36 cellular contexts compared by ENCODE assay signal in genomic region chr4:94970650-94971049, GRCh38.
"Had no signal": no experiment of that assay in that cellular context is flagged by ENCODE, and none has a peak within 500 bp of the region (broad histone marks: within the 10 kb centered on the region; RNA-seq: fewer than 3 reads in every experiment).

No MANE protein-coding gene starts in this region.

- H3K4me3 ChIP-seq: adrenal gland, body of pancreas, breast epithelium, cardiac muscle cell had no signal

- DNase-seq: activated B cell treated with CpG ODN at 0.5 μM for 24 hours; activated CD4-positive, alpha-beta memory T cell treated with anti-CD3 and anti-CD28 coated beads for 36 hours; activated CD4-positive, alpha-beta T cell treated with anti-CD3 and anti-CD28 coated beads for 4 hours; activated CD4-positive, alpha-beta T cell treated with anti-CD3 and anti-CD28 coated beads, Interleukin-2, amount 10 ng/mL, durations not matched to agents 24 days and 14 days; activated CD4-positive, alpha-beta T cell treated with anti-CD3 and anti-CD28 coated beads, Interleukin-2, amount 50 U/mL, for 1 hour; activated CD4-positive, alpha-beta T cell treated with anti-CD3 and anti-CD28 coated beads, Interleukin-2, amount 50 U/mL, for 4 hours; activated CD4-positive, CD25-positive, alpha-beta regulatory T cell treated with anti-CD3 and anti-CD28 coated beads, Interleukin-2, amount 50 U/mL, for 72 hours; activated CD8-positive, alpha-beta memory T cell treated with anti-CD3 and anti-CD28 coated beads, Interleukin-2, amount 50 U/mL, for 4 hours; activated CD8-positive, alpha-beta T cell treated with anti-CD3 and anti-CD28 coated beads for 36 hours; activated effector memory CD4-positive, alpha-beta T cell treated with anti-CD3 and anti-CD28 coated beads, Interleukin-2, amount 50 U/mL, for 16 hours; activated gamma-delta T cell treated with Interleukin-2 at 50 U/mL for 16 hours; activated naive CD4-positive, alpha-beta T cell; activated naive CD4-positive, alpha-beta T cell treated with anti-CD3 and anti-CD28 coated beads for 36 hours; activated naive CD4-positive, alpha-beta T cell treated with anti-CD3 and anti-CD28 coated beads, Interleukin-2, amount 50 U/mL, for 16 hours; activated naive CD8-positive, alpha-beta T cell treated with anti-CD3 and anti-CD28 coated beads for 36 hours; activated T-cell treated with anti-CD3 and anti-CD28 coated beads for 4 hours; activated T-cell treated with anti-CD3 and anti-CD28 coated beads, Interleukin-2, amount 50 U/mL, for 1 hour; activated T-cell treated with anti-CD3 and anti-CD28 coated beads, Interleukin-2, amount 50 U/mL, for 4 hours; activated T-cell treated with anti-CD3 and anti-CD28 coated beads, Interleukin-2, amount 50 U/mL, for 72 hours; adrenal gland; amniotic stem cell; aorta; body of pancreas; brain microvascular endothelial cell; caudate nucleus; cerebellar nuclear complex; T-helper 1 cell; T-helper 2 cell; T-helper 9 cell had no signal

- H3K27me3 ChIP-seq: adrenal gland, body of pancreas, brain microvascular endothelial cell, breast epithelium, cardiac muscle cell had no signal

- H3K36me3 ChIP-seq: adrenal gland, brain microvascular endothelial cell, breast epithelium, cardiac muscle cell had no signal

- ATAC-seq: activated CD8-positive, alpha-beta T cell treated with anti-CD3 and anti-CD28 coated beads for 36 hours; activated naive CD4-positive, alpha-beta T cell treated with anti-CD3 and anti-CD28 coated beads, Interleukin-2, amount 50 U/mL, for 72 hours; activated T-cell treated with anti-CD3 and anti-CD28 coated beads, Interleukin-2, amount 50 U/mL, for 4 hours; activated T-cell treated with anti-CD3 and anti-CD28 coated beads, Interleukin-2, amount 50 U/mL, for 72 hours; activated T-helper 17 cell treated with anti-CD3 and anti-CD28 coated beads, Interleukin-2, amount 50 U/mL, for 72 hours; body of pancreas had no signal

- H3K27ac ChIP-seq: adrenal gland, body of pancreas, brain microvascular endothelial cell, breast epithelium, cardiac muscle cell, VCaP had no signal

- H3K9me3 ChIP-seq: adrenal gland, body of pancreas, breast epithelium had no signal

- H3K4me1 ChIP-seq: adrenal gland, body of pancreas, breast epithelium had no signal

- FAIRE-seq: astrocyte, TTC549 had no signal
